14 cellular contexts compared by ENCODE assay signal in genomic region chr11:96221244-96222070, GRCh38.
DNase-seq lines count a peak whose midpoint lies in the region; ATAC-seq lines count a peak whose summit lies in the region.
"Had no signal": no experiment of that assay in that cellular context is flagged by ENCODE, and none has a peak within 500 bp of the region (broad histone marks: within the 10 kb centered on the region; RNA-seq: fewer than 3 reads in every experiment).

No MANE protein-coding gene starts in this region.

- peaks cover 20% of the 10 kb centered on the region for H3K36me3 Mint-ChIP-seq in activated CD4-positive, alpha-beta T cell treated with anti-CD3 and anti-CD28 coated beads for 36 hours (ENCODE audit: low read depth)
- H3K36me3 Mint-ChIP-seq in effector memory CD8-positive, alpha-beta T cell (ENCODE audit: insufficient read depth): peaks cover 4% of the 10 kb centered on the region
- peaks cover 4% of the 10 kb centered on the region for H3K36me3 Mint-ChIP-seq in stimulated activated effector memory CD8-positive, alpha-beta T cell treated with anti-CD3 and anti-CD28 coated beads, Interleukin-12 subunit alpha, Interleukin-12 subunit beta, amount 100 ng/mL, for 72 hours

- intact Hi-C loops in activated CD4-positive, alpha-beta T cell treated with anti-CD3 and anti-CD28 coated beads for 36 hours (cut with DNase I, micrococcal nuclease): no loop called here

- peak; percentile 66 for ATAC-seq in activated CD4-positive, alpha-beta T cell treated with anti-CD3 and anti-CD28 coated beads for 36 hours
- no peak for ATAC-seq in effector memory CD8-positive, alpha-beta T cell (replicated peaks)
- peak; percentile 65 for ATAC-seq in stimulated activated effector memory CD8-positive, alpha-beta T cell treated with anti-CD3 and anti-CD28 coated beads, Interleukin-12 subunit alpha, Interleukin-12 subunit beta, amount 100 ng/mL, for 72 hours
- ATAC-seq in HG02852 (IDR thresholded peaks at IDR 0.05; ENCODE audit: unreplicated experiment): no peak

- H3K4me1 Mint-ChIP-seq in activated CD4-positive, alpha-beta T cell treated with anti-CD3 and anti-CD28 coated beads for 36 hours: peaks cover 85% of the 10 kb centered on the region
- peaks cover 37 to 56% of the 10 kb centered on the region in 2 donors for H3K4me1 Mint-ChIP-seq in effector memory CD8-positive, alpha-beta T cell (ENCODE audit: low read depth in 2 of 2)
- H3K4me1 Mint-ChIP-seq in stimulated activated effector memory CD8-positive, alpha-beta T cell treated with anti-CD3 and anti-CD28 coated beads, Interleukin-12 subunit alpha, Interleukin-12 subunit beta, amount 100 ng/mL, for 72 hours: peaks cover 53% of the 10 kb centered on the region

- no peak for DNase-seq in activated CD4-positive, alpha-beta T cell treated with anti-CD3 and anti-CD28 coated beads for 36 hours
- DNase-seq in activated CD4-positive, alpha-beta T cell treated with anti-CD3 and anti-CD28 coated beads, Interleukin-2, amount 50 U/mL, for 4 hours: no peak
- DNase-seq in MV-4-11 (lab: John Stamatoyannopoulos, UW) (peak; percentile 8), hippocampal formation (lab: John Stamatoyannopoulos, UW) (no peak)
- DNase-seq in effector memory CD8-positive, alpha-beta T cell: no peak
- DNase-seq in stimulated activated effector memory CD8-positive, alpha-beta T cell treated with anti-CD3 and anti-CD28 coated beads, Interleukin-12 subunit alpha, Interleukin-12 subunit beta, amount 100 ng/mL, for 72 hours (ENCODE audit: low spot score in 2 of 2): no peak
- no peak for DNase-seq in stimulated activated CD4-positive, alpha-beta T cell treated with anti-CD3 and anti-CD28 coated beads, Interleukin-2, amount 100 ng/mL, for 24 hours
- DNase-seq: activated effector memory CD4-positive, alpha-beta T cell treated with anti-CD3 and anti-CD28 coated beads, Interleukin-2, amount 50 U/mL, for 16 hours; DMS53; NCI-H526; right cardiac atrium; SHP77 treated with DMSO at 0.1 percent for 48 hours; WERI-Rb-1 had no signal

- POLR2A ChIA-PET in activated CD4-positive, alpha-beta T cell treated with anti-CD3 and anti-CD28 coated beads for 36 hours (lab: Charles Lee): interaction anchor here (0.6 kb wide), 1 partner anchor 177 kb away, joined by 5 read pairs; no protein-coding TSS in a partner anchor

- CTCF ChIA-PET in activated CD4-positive, alpha-beta T cell treated with anti-CD3 and anti-CD28 coated beads for 36 hours (lab: Charles Lee): interaction anchor here (0.7 to 1.4 kb wide), 2 partner anchors 11 to 81 kb away, joined by 3 read pairs; no protein-coding TSS in a partner anchor

- H3K27ac Mint-ChIP-seq in activated CD4-positive, alpha-beta T cell treated with anti-CD3 and anti-CD28 coated beads for 36 hours: peak overlapping the region; percentile 16
- H3K27ac Mint-ChIP-seq in effector memory CD8-positive, alpha-beta T cell: peak overlapping the region; percentile 69 to 78
- no peak overlapping the region for H3K27ac Mint-ChIP-seq in stimulated activated effector memory CD8-positive, alpha-beta T cell treated with anti-CD3 and anti-CD28 coated beads, Interleukin-12 subunit alpha, Interleukin-12 subunit beta, amount 100 ng/mL, for 72 hours

- no peaks in the 10 kb centered on the region for H3K9me3 Mint-ChIP-seq in activated CD4-positive, alpha-beta T cell treated with anti-CD3 and anti-CD28 coated beads for 36 hours (ENCODE audit: low read depth)
- H3K9me3 Mint-ChIP-seq in effector memory CD8-positive, alpha-beta T cell: no peaks in the 10 kb centered on the region
- no peaks in the 10 kb centered on the region for H3K9me3 Mint-ChIP-seq in stimulated activated effector memory CD8-positive, alpha-beta T cell treated with anti-CD3 and anti-CD28 coated beads, Interleukin-12 subunit alpha, Interleukin-12 subunit beta, amount 100 ng/mL, for 72 hours

- H3K27me3 Mint-ChIP-seq in activated CD4-positive, alpha-beta T cell treated with anti-CD3 and anti-CD28 coated beads for 36 hours: no peaks in the 10 kb centered on the region
- H3K27me3 Mint-ChIP-seq in effector memory CD8-positive, alpha-beta T cell: no peaks in the 10 kb centered on the region

- H3K4me3 Mint-ChIP-seq in activated CD4-positive, alpha-beta T cell treated with anti-CD3 and anti-CD28 coated beads for 36 hours: no peak overlapping the region
- H3K4me3 Mint-ChIP-seq in effector memory CD8-positive, alpha-beta T cell: peak overlapping the region; percentile 45 to 53
- peak overlapping the region; percentile 18 for H3K4me3 Mint-ChIP-seq in stimulated activated effector memory CD8-positive, alpha-beta T cell treated with anti-CD3 and anti-CD28 coated beads, Interleukin-12 subunit alpha, Interleukin-12 subunit beta, amount 100 ng/mL, for 72 hours

Comparison
In these comparisons a context has a peak if more than half of its experiments do, and no peak if none do; other contexts are left out.
1. ATAC-seq: peak in activated CD4-positive, alpha-beta T cell treated with anti-CD3 and anti-CD28 coated beads for 36 hours (single experiment) and stimulated activated effector memory CD8-positive, alpha-beta T cell treated with anti-CD3 and anti-CD28 coated beads, Interleukin-12 subunit alpha, Interleukin-12 subunit beta, amount 100 ng/mL, for 72 hours (single experiment); none in effector memory CD8-positive, alpha-beta T cell (single experiment) and HG02852 (single experiment).